In genomic region chr11:14520086-14520901, GRCh38 we compare ENCODE assay signal across 8 cellular contexts. TPM values are rescaled to one million over a fixed set of nuclear protein-coding genes. Genes with fewer than 3 reads are reported as not detected.
DNase-seq lines count a peak whose midpoint lies in the region; ATAC-seq, FAIRE-seq and TF ChIP-seq lines count a peak whose summit lies in the region.

Gene PSMA1, minus strand, starts transcription at chr11:14520386. Its CDS starts 87 bp downstream, at chr11:14520299.

- H3K27ac ChIP-seq in cingulate gyrus (ENCODE audit: low read depth, low read length), result peak within 1 kb of the TSS; percentile 80
- peak within 1 kb of the TSS; percentile 88 for H3K27ac ChIP-seq in layer of hippocampus (ENCODE audit: low read depth, low read length)

- 0 out of 2 replicates have a peak, but pooled peaks have one; percentile 5 for TF ChIP-seq CTCF in BE2C (IDR thresholded peaks at IDR 0.05; ENCODE audit: low read depth, low read length)

- H3K27me3 ChIP-seq in BE2C (no peaks in the 10 kb centered on the region), layer of hippocampus (ENCODE audit: control insufficient read depth, insufficient read depth, low read length) (no peaks in the 10 kb centered on the region)

- DNase-seq in BE2C (peak; percentile 87), GM19239 (ENCODE audit: insufficient read length, low spot score) (peak; percentile 52), NCI-H524 treated with DMSO at 0.1 percent for 48 hours (lab: John Stamatoyannopoulos, UW) (peak; percentile 93)
- peak; percentile 87 to 88 for DNase-seq in activated CD4-positive, alpha-beta T cell treated with anti-CD3 and anti-CD28 coated beads for 4 hours
- peak; percentile 82 to 85 for DNase-seq in stimulated activated CD4-positive, alpha-beta T cell treated with anti-CD3 and anti-CD28 coated beads, Interleukin-1b, Interleukin-23, amount 100 ng/mL, for 4 hours (ENCODE audit: low read depth in 2 of 2)

- H3K4me1 ChIP-seq in BE2C, result no peaks in the 10 kb centered on the region

- peak; percentile 95 for FAIRE-seq in GM19239 (lab: Jason Lieb, UNC)

- peak within 1 kb of the TSS; percentile 75 for H3K4me3 ChIP-seq in BE2C (ENCODE audit: low read depth, low read length)

- H3K9me3 ChIP-seq in BE2C, result no peaks in the 10 kb centered on the region

- peak; percentile 91 for ATAC-seq in HG03457 (IDR thresholded peaks at IDR 0.05; ENCODE audit: unreplicated experiment)

- H3K36me3 ChIP-seq in BE2C, result peaks cover 8% of the 10 kb centered on the region; the same call in 1 of the 2 replicates

RNA-seq across cellular contexts. Expression of gene PSMA1, which starts in this region (rescaled TPM):
- polyA plus RNA-seq in BE2C (2012; ENCODE audit: insufficient read depth, insufficient read length, low read depth), result 95.9 TPM

Comparison
In these comparisons a context has a peak if more than half of its experiments do, and no peak if none do; other contexts are left out.
1. Peak in every context shown above with its lines: DNase-seq, ATAC-seq, H3K4me3 ChIP-seq and H3K27ac ChIP-seq.